10 cellular contexts compared by ENCODE assay signal in genomic region chr15:57235865-57236264, GRCh38.
DNase-seq lines count a peak whose midpoint lies in the region; ATAC-seq and TF ChIP-seq lines count a peak whose summit lies in the region.
"Had no signal": no experiment of that assay in that cellular context is flagged by ENCODE, and none has a peak within 500 bp of the region (broad histone marks: within the 10 kb centered on the region; RNA-seq: fewer than 3 reads in every experiment).

No MANE protein-coding gene starts in this region.

- no peaks in the 10 kb centered on the region for H4K20me1 ChIP-seq in MM.1S (ENCODE audit: insufficient read depth, low read length)

- no peak overlapping the region for H3K9ac ChIP-seq in MM.1S (ENCODE audit: low read length)

- no peaks in the 10 kb centered on the region for H3K36me3 ChIP-seq in MM.1S (replicated peaks; ENCODE audit: insufficient read depth, low read length)

- no peaks in the 10 kb centered on the region for H3K79me2 ChIP-seq in MM.1S (ENCODE audit: low read length)

- H2AFZ ChIP-seq in MM.1S (ENCODE audit: low read length) = no peak overlapping the region

- no peaks in the 10 kb centered on the region for H3K9me2 ChIP-seq in MM.1S (replicated peaks; ENCODE audit: insufficient read depth, low read length)

- H3K27me3 ChIP-seq in MM.1S (replicated peaks; ENCODE audit: insufficient read depth, low read length) = no peaks in the 10 kb centered on the region

- no peak for ATAC-seq in HG02840 (IDR thresholded peaks at IDR 0.05; ENCODE audit: low FRiP score, unreplicated experiment)
- ATAC-seq in HG03175 (IDR thresholded peaks at IDR 0.05; ENCODE audit: unreplicated experiment) = no peak

- no peak overlapping the region for H3K4me2 ChIP-seq in MM.1S (ENCODE audit: low read depth, low read length)

- no peak for TF ChIP-seq CTCF in neural crest cell (conservative IDR thresholded peaks at IDR 0.05)
- no peak for TF ChIP-seq CTCF in MM.1S (IDR thresholded peaks at IDR 0.05; ENCODE audit: low read length)

- H3K9me3 Mint-ChIP-seq in neural crest cell = peaks cover 3% of the 10 kb centered on the region
- H3K9me3 Mint-ChIP-seq: activated CD4-positive, alpha-beta T cell treated with anti-CD3 and anti-CD28 coated beads, Interleukin-2, amount 10 ng/mL, durations not matched to agents 24 days and 14 days had no signal

- no peaks in the 10 kb centered on the region for H3K9me3 ChIP-seq in MM.1S (replicated peaks; ENCODE audit: insufficient read depth, low read length)

- DNase-seq in GM04504 (ENCODE audit: low read depth) (peak; percentile 76), NCI-H2171 treated with DMSO at 0.1 percent for 48 hours (lab: John Stamatoyannopoulos, UW) (peak; percentile 83), dermis blood vessel endothelial cell (peak; percentile 54), neural crest cell (ENCODE audit: low read depth, low spot score) (no peak), MM.1S (no peak), OCI-M2 (lab: John Stamatoyannopoulos, UW; ENCODE audit: unreplicated experiment) (no peak)
- DNase-seq: activated CD4-positive, alpha-beta T cell treated with anti-CD3 and anti-CD28 coated beads, Interleukin-2, amount 10 ng/mL, durations not matched to agents 24 days and 14 days; anterior cingulate cortex had no signal

- no peaks in the 10 kb centered on the region for H3K4me1 ChIP-seq in MM.1S (ENCODE audit: low read length)

- peak overlapping the region; percentile 67 for H3K4me3 Mint-ChIP-seq in neural crest cell
- H3K4me3 Mint-ChIP-seq: activated CD4-positive, alpha-beta T cell treated with anti-CD3 and anti-CD28 coated beads, Interleukin-2, amount 10 ng/mL, durations not matched to agents 24 days and 14 days had no signal

- peak overlapping the region; percentile 91 for H3K27ac Mint-ChIP-seq in neural crest cell (ENCODE audit: unreplicated experiment)
- H3K27ac Mint-ChIP-seq: activated CD4-positive, alpha-beta T cell treated with anti-CD3 and anti-CD28 coated beads, Interleukin-2, amount 10 ng/mL, durations not matched to agents 24 days and 14 days had no signal

- H3K27ac ChIP-seq in MM.1S (ENCODE audit: low read length) = no peak overlapping the region

- no peaks in the 10 kb centered on the region for H3F3A ChIP-seq in MM.1S (ENCODE audit: insufficient read depth, low read length)

- H3K4me3 ChIP-seq in MM.1S (ENCODE audit: low read length) = no peak overlapping the region

- H3K36me3 Mint-ChIP-seq in neural crest cell (ENCODE audit: low read depth) = peaks cover 26% of the 10 kb centered on the region

- H3K4me1 Mint-ChIP-seq in neural crest cell = peaks cover 55% of the 10 kb centered on the region
- H3K4me1 Mint-ChIP-seq: activated CD4-positive, alpha-beta T cell treated with anti-CD3 and anti-CD28 coated beads, Interleukin-2, amount 10 ng/mL, durations not matched to agents 24 days and 14 days had no signal

- no peaks in the 10 kb centered on the region for H3K27me3 Mint-ChIP-seq in neural crest cell (ENCODE audit: low read depth)
- H3K27me3 Mint-ChIP-seq: activated CD4-positive, alpha-beta T cell treated with anti-CD3 and anti-CD28 coated beads, Interleukin-2, amount 10 ng/mL, durations not matched to agents 24 days and 14 days had no signal

Comparison
In these comparisons a context has a peak if more than half of its experiments do, and no peak if none do; other contexts are left out.
1. DNase-seq: peak in GM04504 (single experiment), NCI-H2171 treated with DMSO at 0.1 percent for 48 hours (single experiment) and dermis blood vessel endothelial cell (single experiment); none in neural crest cell (single experiment), MM.1S (single experiment) and OCI-M2 (single experiment).